ENCODE assay signal across 21 cellular contexts in the genomic region with DNA sequence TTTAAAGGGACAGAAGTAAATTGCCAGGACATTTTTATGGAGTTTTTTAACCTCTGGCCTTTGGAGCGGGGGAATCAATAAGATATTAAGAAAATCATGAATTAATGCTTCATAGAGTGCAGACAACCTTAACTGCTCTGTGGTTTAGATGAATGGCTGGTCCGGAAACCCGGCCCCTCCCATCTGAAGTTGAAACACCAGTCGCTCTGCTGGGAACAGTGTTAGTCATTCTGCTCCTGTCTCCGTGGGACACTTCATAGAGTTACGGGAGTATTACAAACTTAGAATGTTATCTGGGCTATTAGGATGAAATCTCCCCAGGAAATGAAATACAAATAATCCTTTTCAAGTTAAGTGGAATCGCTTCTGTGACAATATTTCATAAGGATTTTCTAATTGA.
"Had no signal": no experiment of that assay in that cellular context is flagged by ENCODE, and none has a peak within 500 bp of the region (broad histone marks: within the 10 kb centered on the region; RNA-seq: fewer than 3 reads in every experiment).

No MANE protein-coding gene starts in this region.

- H3K9ac ChIP-seq: neural progenitor cell had no signal

- H3K4me2 ChIP-seq: neural progenitor cell had no signal

- H3K4me3 ChIP-seq: cardiac muscle cell, lung, neural progenitor cell, sigmoid colon, testis had no signal

- H3K27ac ChIP-seq: cardiac muscle cell, neural progenitor cell, sigmoid colon, testis had no signal

- H3K9me3 ChIP-seq: testis had no signal

- H3K27me3 Mint-ChIP-seq: activated B cell treated with CpG ODN at 0.5 μM for 24 hours; activated CD4-positive, alpha-beta T cell treated with anti-CD3 and anti-CD28 coated beads for 36 hours; activated naive CD8-positive, alpha-beta T cell treated with anti-CD3 and anti-CD28 coated beads for 36 hours; naive thymus-derived CD8-positive, alpha-beta T cell had no signal

- H3K27me3 ChIP-seq: cardiac muscle cell, neural progenitor cell, sigmoid colon, testis had no signal

- H3K36me3 Mint-ChIP-seq: activated naive CD8-positive, alpha-beta T cell treated with anti-CD3 and anti-CD28 coated beads for 36 hours; naive thymus-derived CD8-positive, alpha-beta T cell; neural progenitor cell had no signal

- H3K27ac Mint-ChIP-seq: activated B cell treated with CpG ODN at 0.5 μM for 24 hours; activated CD4-positive, alpha-beta T cell treated with anti-CD3 and anti-CD28 coated beads for 36 hours; activated naive CD8-positive, alpha-beta T cell treated with anti-CD3 and anti-CD28 coated beads for 36 hours; progenitor cell of endocrine pancreas; T-helper 1 cell treated with Interleukin-12 subunit alpha and Interleukin-12 subunit beta and Interleukin-4 antibody, amounts not matched to agents 30 μg/mL and 1 μg/mL, for 36 hours had no signal

- H3K4me1 Mint-ChIP-seq: activated B cell treated with CpG ODN at 0.5 μM for 24 hours; activated CD4-positive, alpha-beta T cell treated with anti-CD3 and anti-CD28 coated beads for 36 hours; activated naive CD8-positive, alpha-beta T cell treated with anti-CD3 and anti-CD28 coated beads for 36 hours; naive thymus-derived CD8-positive, alpha-beta T cell had no signal

- H3K36me3 ChIP-seq: cardiac muscle cell, neural progenitor cell, sigmoid colon had no signal

- ATAC-seq: activated CD4-positive, alpha-beta T cell treated with anti-CD3 and anti-CD28 coated beads for 36 hours; left lobe of liver; naive thymus-derived CD8-positive, alpha-beta T cell had no signal

- H3K4me1 ChIP-seq: sigmoid colon, testis had no signal

- H3K4me3 Mint-ChIP-seq: activated B cell treated with CpG ODN at 0.5 μM for 24 hours; activated CD4-positive, alpha-beta T cell treated with anti-CD3 and anti-CD28 coated beads for 36 hours; activated naive CD8-positive, alpha-beta T cell treated with anti-CD3 and anti-CD28 coated beads for 36 hours; naive thymus-derived CD8-positive, alpha-beta T cell; neural progenitor cell; T-helper 1 cell treated with Interleukin-12 subunit alpha and Interleukin-12 subunit beta and Interleukin-4 antibody, amounts not matched to agents 30 μg/mL and 1 μg/mL, for 36 hours had no signal

- DNase-seq: activated B cell treated with CpG ODN at 0.5 μM for 24 hours; activated CD4-positive, alpha-beta T cell treated with anti-CD3 and anti-CD28 coated beads for 36 hours; activated CD4-positive, alpha-beta T cell treated with anti-CD3 and anti-CD28 coated beads, Interleukin-2, amount 50 U/mL, for 4 hours; activated naive CD4-positive, alpha-beta T cell treated with Interleukin-2 at 50 U/mL for 16 hours; activated naive CD8-positive, alpha-beta T cell treated with anti-CD3 and anti-CD28 coated beads for 36 hours; activated T-cell treated with anti-CD3 and anti-CD28 coated beads, Interleukin-2, amount 50 U/mL, for 48 hours; foreskin fibroblast; naive thymus-derived CD8-positive, alpha-beta T cell; retina; stimulated activated CD4-positive, alpha-beta T cell treated with anti-CD3 and anti-CD28 coated beads, Interleukin-4, amount 100 ng/mL, for 1 hour; stimulated activated naive CD4-positive, alpha-beta T cell; T1000; testis; trophoblast cell had no signal
